24 cellular contexts compared by ENCODE assay signal in the genomic region with DNA sequence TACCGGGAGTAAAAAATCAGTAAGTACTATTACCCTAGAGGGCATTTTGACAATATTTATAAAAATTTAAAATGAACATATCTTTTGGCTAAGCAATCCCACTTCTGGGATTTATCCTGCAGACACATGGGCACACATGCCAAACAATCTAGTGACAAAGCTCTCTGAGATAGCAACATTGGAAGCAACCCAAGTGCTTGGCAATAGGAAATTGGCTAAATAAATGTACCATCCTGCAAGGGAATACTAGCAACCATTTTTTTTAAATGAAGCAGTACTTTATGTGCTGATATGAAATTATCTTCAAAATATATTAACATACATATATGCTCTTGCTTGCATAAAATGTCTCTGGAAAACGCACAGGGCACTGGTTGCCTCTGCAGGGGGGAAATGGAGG.
DNase-seq lines count a peak whose midpoint lies in the region; ATAC-seq, FAIRE-seq and TF ChIP-seq lines count a peak whose summit lies in the region.
"Had no signal": no experiment of that assay in that cellular context is flagged by ENCODE, and none has a peak within 500 bp of the region (broad histone marks: within the 10 kb centered on the region; RNA-seq: fewer than 3 reads in every experiment).

No MANE protein-coding gene starts in this region.

- H3K36me3 ChIP-seq in heart left ventricle (no peaks in the 10 kb centered on the region), astrocyte (ENCODE audit: insufficient read depth, low read length) (no peaks in the 10 kb centered on the region), suprapubic skin (no peaks in the 10 kb centered on the region)
- H3K36me3 ChIP-seq: adrenal gland; BLaER1 treated with 17β-estradiol and CSF1 and Interleukin-3, amounts not matched to agents 10 nM and 100 nM had no signal

- H3K4me3 ChIP-seq in heart left ventricle (no peak overlapping the region), right cardiac atrium (ENCODE audit: low read length) (no peak overlapping the region), astrocyte (ENCODE audit: insufficient read depth, low read depth, low read length) (no peak overlapping the region), suprapubic skin (no peak overlapping the region)
- H3K4me3 ChIP-seq: adrenal gland; BLaER1 treated with 17β-estradiol and CSF1 and Interleukin-3, amounts not matched to agents 10 nM and 100 nM; dorsolateral prefrontal cortex; GM12878 had no signal

- FAIRE-seq in astrocyte (lab: Jason Lieb, UNC), result no peak
- FAIRE-seq: A204.1, GM12878 had no signal

- H3K79me2 ChIP-seq in astrocyte (ENCODE audit: insufficient read depth, low read length), result no peaks in the 10 kb centered on the region

- no peak overlapping the region for H3K4me3 Mint-ChIP-seq in astrocyte (ENCODE audit: unreplicated experiment)
- H3K4me3 Mint-ChIP-seq: activated B cell treated with CpG ODN at 0.5 μM for 24 hours; stimulated activated naive CD8-positive, alpha-beta T cell treated with anti-CD3 and anti-CD28 coated beads, Interleukin-15, amount 100 ng/mL, for 72 hours had no signal

- intact Hi-C loops in heart left ventricle (cut with DNase I), result loop anchor here in 1 of 10 donors (5.0 kb wide), 1 partner anchor 62 kb away; no protein-coding TSS in a partner anchor
- intact Hi-C loops in right cardiac atrium (cut with DNase I), result no loop called here

- H3K9me3 ChIP-seq in heart left ventricle, result no peaks in the 10 kb centered on the region
- no peaks in the 10 kb centered on the region for H3K9me3 ChIP-seq in right cardiac atrium (ENCODE audit: control insufficient read depth, low read length)
- H3K9me3 ChIP-seq in astrocyte (ENCODE audit: insufficient read depth, low read depth, low read length), result no peaks in the 10 kb centered on the region
- H3K9me3 ChIP-seq in suprapubic skin, result no peaks in the 10 kb centered on the region
- H3K9me3 ChIP-seq: adrenal gland; BLaER1 treated with 17β-estradiol and CSF1 and Interleukin-3, amounts not matched to agents 10 nM and 100 nM; Caco-2 had no signal

- H3K9me3 Mint-ChIP-seq in astrocyte (ENCODE audit: unreplicated experiment), result no peaks in the 10 kb centered on the region
- H3K9me3 Mint-ChIP-seq: activated B cell treated with CpG ODN at 0.5 μM for 24 hours; stimulated activated naive CD8-positive, alpha-beta T cell treated with anti-CD3 and anti-CD28 coated beads, Interleukin-15, amount 100 ng/mL, for 72 hours had no signal

- H4K20me1 ChIP-seq in astrocyte (ENCODE audit: insufficient read depth, low read length), result no peaks in the 10 kb centered on the region
- H4K20me1 ChIP-seq: BLaER1 treated with 17β-estradiol and CSF1 and Interleukin-3, amounts not matched to agents 10 nM and 100 nM had no signal

- no peak overlapping the region for H2AFZ ChIP-seq in astrocyte (ENCODE audit: low read depth, low read length)

- DNase-seq in heart left ventricle (no peak), right cardiac atrium (no peak), astrocyte (ENCODE audit: low read depth) (no peak), inferior parietal cortex (ENCODE audit: extremely low spot score) (peak; percentile 30), suprapubic skin (ENCODE audit: low spot score in 2 of 2) (no peak)
- no peak for DNase-seq in activated naive CD4-positive, alpha-beta T cell treated with anti-CD3 and anti-CD28 coated beads, Interleukin-2, amount 50 U/mL, for 16 hours
- DNase-seq in central memory CD4-positive, alpha-beta T cell, result no peak
- DNase-seq: activated B cell treated with CpG ODN at 0.5 μM for 24 hours; activated CD4-positive, alpha-beta T cell treated with anti-CD3 and anti-CD28 coated beads, Interleukin-2, amount 50 U/mL, for 4 hours; activated effector memory CD4-positive, alpha-beta T cell treated with Interleukin-2 at 50 U/mL for 16 hours; Caco-2; DMS79 treated with DMSO at 0.1 percent for 48 hours; hippocampal formation; NCI-H1417; NCI-H2107; NCI-H446 treated with DMSO at 0.1 percent for 48 hours; retina; stimulated activated naive CD8-positive, alpha-beta T cell treated with anti-CD3 and anti-CD28 coated beads, Interleukin-15, amount 100 ng/mL, for 72 hours had no signal

- H3K36me3 Mint-ChIP-seq in astrocyte (ENCODE audit: low read depth, unreplicated experiment), result no peaks in the 10 kb centered on the region

- ATAC-seq in heart left ventricle (no peak), right cardiac atrium (no peak), GM18870 (IDR thresholded peaks at IDR 0.05; ENCODE audit: unreplicated experiment) (no peak)
- ATAC-seq: GM12878; stimulated activated naive CD8-positive, alpha-beta T cell treated with anti-CD3 and anti-CD28 coated beads, Interleukin-15, amount 100 ng/mL, for 72 hours had no signal

- TF ChIP-seq EP300 in suprapubic skin (IDR thresholded peaks at IDR 0.05), result no peak

- H3K27me3 ChIP-seq in heart left ventricle (no peaks in the 10 kb centered on the region), right cardiac atrium (ENCODE audit: control insufficient read depth, insufficient read depth) (no peaks in the 10 kb centered on the region), astrocyte (ENCODE audit: insufficient read depth, low read length) (no peaks in the 10 kb centered on the region), suprapubic skin (no peaks in the 10 kb centered on the region)
- H3K27me3 ChIP-seq: adrenal gland; BLaER1 treated with 17β-estradiol and CSF1 and Interleukin-3, amounts not matched to agents 10 nM and 100 nM; dorsolateral prefrontal cortex had no signal

- peaks cover 21% of the 10 kb centered on the region for H3K4me1 Mint-ChIP-seq in astrocyte (ENCODE audit: low read depth, unreplicated experiment)
- H3K4me1 Mint-ChIP-seq: activated B cell treated with CpG ODN at 0.5 μM for 24 hours; stimulated activated naive CD8-positive, alpha-beta T cell treated with anti-CD3 and anti-CD28 coated beads, Interleukin-15, amount 100 ng/mL, for 72 hours had no signal

- 43 to 59% (median 50%) methylated on average over 2 of the region's 2 CpGs for WGBS in heart left ventricle, 4 donors
- WGBS in right cardiac atrium, result 54% methylated on average over 2 of the region's 2 CpGs
- WGBS in suprapubic skin, result 58% methylated on average over 2 of the region's 2 CpGs

- no peak overlapping the region for H3K9ac ChIP-seq in astrocyte (ENCODE audit: low read length)
- H3K9ac ChIP-seq: BLaER1 treated with 17β-estradiol and CSF1 and Interleukin-3, amounts not matched to agents 10 nM and 100 nM had no signal

- peak overlapping the region; percentile 60 for H3K4me2 ChIP-seq in astrocyte (ENCODE audit: low read length)
- H3K4me2 ChIP-seq: BLaER1 treated with 17β-estradiol and CSF1 and Interleukin-3, amounts not matched to agents 10 nM and 100 nM had no signal

- TF ChIP-seq CTCF in heart left ventricle (IDR thresholded peaks at IDR 0.05), result no peak
- no peak for TF ChIP-seq CTCF in astrocyte (IDR thresholded peaks at IDR 0.05; ENCODE audit: insufficient read depth, low read depth, low read length)
- TF ChIP-seq CTCF in suprapubic skin (IDR thresholded peaks at IDR 0.05), result no peak

- H3K27ac Mint-ChIP-seq in astrocyte (ENCODE audit: unreplicated experiment), result no peak overlapping the region
- H3K27ac Mint-ChIP-seq: activated B cell treated with CpG ODN at 0.5 μM for 24 hours; stimulated activated naive CD8-positive, alpha-beta T cell treated with anti-CD3 and anti-CD28 coated beads, Interleukin-15, amount 100 ng/mL, for 72 hours had no signal

- no peaks in the 10 kb centered on the region for H3K27me3 Mint-ChIP-seq in astrocyte (ENCODE audit: low read depth, unreplicated experiment)
- H3K27me3 Mint-ChIP-seq: stimulated activated naive CD8-positive, alpha-beta T cell treated with anti-CD3 and anti-CD28 coated beads, Interleukin-15, amount 100 ng/mL, for 72 hours had no signal

- TF ChIP-seq POLR2A in heart left ventricle (IDR thresholded peaks at IDR 0.05) (no peak), suprapubic skin (IDR thresholded peaks at IDR 0.05) (no peak)

- H3K4me1 ChIP-seq in heart left ventricle (peaks cover 0 to 34% (median 21%) of the 10 kb centered on the region in 12 donors), right cardiac atrium (ENCODE audit: control insufficient read depth, insufficient read depth, low read length) (peaks cover 8% of the 10 kb centered on the region), astrocyte (ENCODE audit: insufficient read depth, low read length) (peaks cover 46% of the 10 kb centered on the region), suprapubic skin (peaks cover 22% of the 10 kb centered on the region)
- H3K4me1 ChIP-seq: BLaER1 treated with 17β-estradiol and CSF1 and Interleukin-3, amounts not matched to agents 10 nM and 100 nM; Caco-2 had no signal

- H3K27ac ChIP-seq in heart left ventricle (peak overlapping the region in 9 of 12 donors; percentile 23 to 96 (median 81)), right cardiac atrium (ENCODE audit: low read length) (no peak overlapping the region), astrocyte (ENCODE audit: low read depth, low read length) (no peak overlapping the region), suprapubic skin (peak overlapping the region; percentile 88)
- H3K27ac ChIP-seq: BLaER1 treated with 17β-estradiol and CSF1 and Interleukin-3, amounts not matched to agents 10 nM and 100 nM had no signal

Comparison
In these comparisons a context has a peak if more than half of its experiments do, and no peak if none do; other contexts are left out.
1. H3K27ac ChIP-seq: peak in heart left ventricle (9 of 12) and suprapubic skin (single experiment); none in right cardiac atrium (single experiment) and astrocyte (single experiment).